ENCODE assay signal across 1 cellular context in genomic region chr3:58092516-58092915, GRCh38.
TF ChIP-seq lines count a peak whose summit lies in the region.

No MANE protein-coding gene starts in this region.

TF ChIP-seq in HepG2, 621 proteins besides CTCF, POLR2A, EP300 and RAD21 (continued from another document):
- TF ChIP-seq ZGPAT (CRISPR knock-in tag; IDR thresholded peaks at IDR 0.05): no peak
